8 cellular contexts compared by ENCODE assay signal in genomic region chr22:27918351-27919221, GRCh38. TPM values are rescaled to one million over a fixed set of nuclear protein-coding genes. Genes with fewer than 3 reads are reported as not detected.
DNase-seq lines count a peak whose midpoint lies in the region; ATAC-seq and TF ChIP-seq lines count a peak whose summit lies in the region.

No MANE protein-coding gene starts in this region.

- peak; percentile 15 to 39 for DNase-seq in AML-193 (lab: John Stamatoyannopoulos, UW)
- DNase-seq in activated B cell treated with CpG ODN at 0.5 μM for 24 hours: peak; percentile 50
- peak; percentile 50 to 52 for DNase-seq in cardiac fibroblast (ENCODE audit: low read depth in 2 of 2)
- no peak for DNase-seq in kidney epithelial cell (ENCODE audit: low read depth)
- peak; percentile 79 for DNase-seq in stimulated activated CD4-positive, alpha-beta T cell treated with anti-CD3 and anti-CD28 coated beads, Interleukin-15, amount 100 ng/mL, for 24 hours

- H3K4me3 ChIP-seq in cardiac fibroblast (replicated peaks in 1 of 2; ENCODE audit: low read depth in 2 of 2, low read length in 2 of 2) (peak overlapping the region; percentile 85 to 94), kidney epithelial cell (ENCODE audit: low read depth, low read length) (peak overlapping the region; percentile 92)

- no peak for TF ChIP-seq CTCF in activated B cell treated with CpG ODN at 0.5 μM for 24 hours (IDR thresholded peaks at IDR 0.05)
- no peak for TF ChIP-seq CTCF in cardiac fibroblast (IDR thresholded peaks at IDR 0.05; ENCODE audit: low read depth, low read length)
- TF ChIP-seq CTCF in kidney epithelial cell (IDR thresholded peaks at IDR 0.05; ENCODE audit: insufficient read depth, low read length, poor library complexity, severe bottlenecking): no peak

- peak overlapping the region; percentile 99 for H3K27ac Mint-ChIP-seq in activated B cell treated with CpG ODN at 0.5 μM for 24 hours

- peaks cover 37% of the 10 kb centered on the region for H3K36me3 Mint-ChIP-seq in activated B cell treated with CpG ODN at 0.5 μM for 24 hours (ENCODE audit: low read depth)

- H3K4me1 Mint-ChIP-seq in activated B cell treated with CpG ODN at 0.5 μM for 24 hours: peaks cover 64% of the 10 kb centered on the region

- no peaks in the 10 kb centered on the region for H3K27me3 Mint-ChIP-seq in activated B cell treated with CpG ODN at 0.5 μM for 24 hours

- CTCF ChIA-PET in activated B cell treated with CpG ODN at 0.5 μM for 24 hours (lab: Charles Lee): interaction anchor here (1.0 to 2.2 kb wide), 3 partner anchors 30 to 32 kb away, joined by 4 to 7 read pairs (median 5); no protein-coding TSS in a partner anchor

- H3K36me3 ChIP-seq in KOPT-K1 (ENCODE audit: insufficient read depth, low read length): peaks cover 36% of the 10 kb centered on the region
- no peaks in the 10 kb centered on the region for H3K36me3 ChIP-seq in kidney epithelial cell (ENCODE audit: control insufficient read depth, insufficient read depth, low read length)

- peak overlapping the region; percentile 99 for H3K4me3 Mint-ChIP-seq in activated B cell treated with CpG ODN at 0.5 μM for 24 hours

- ATAC-seq in GM19455 (IDR thresholded peaks at IDR 0.05; ENCODE audit: unreplicated experiment): peak; percentile 29
- ATAC-seq in activated B cell treated with CpG ODN at 0.5 μM for 24 hours (ENCODE audit: low read depth): peak; percentile 11
- no peak for ATAC-seq in GM19463 (IDR thresholded peaks at IDR 0.05; ENCODE audit: unreplicated experiment)

- intact Hi-C loops in activated B cell treated with CpG ODN at 0.5 μM for 24 hours (cut with micrococcal nuclease): loop anchor here (1.0 to 10.0 kb wide), 8 partner anchors 36 to 1490 kb away; partner anchors contain the start of genes ASPHD2, EWSR1, HSCB and RHBDD3

- no peaks in the 10 kb centered on the region for H3K27me3 ChIP-seq in kidney epithelial cell (ENCODE audit: control insufficient read depth, insufficient read depth, low read length)

- POLR2A ChIA-PET in activated B cell treated with CpG ODN at 0.5 μM for 24 hours (lab: Charles Lee): interaction anchor here (0.6 to 1.9 kb wide), 17 partner anchors 8 to 1848 kb away, joined by 3 to 8 read pairs (median 3); partner anchors contain the start of genes HPS4, SRRD, TPST2 and UQCR10

- no peaks in the 10 kb centered on the region for H3K9me3 Mint-ChIP-seq in activated B cell treated with CpG ODN at 0.5 μM for 24 hours

- H3K27ac ChIP-seq in KOPT-K1 (ENCODE audit: low read depth, low read length, poor library complexity, severe bottlenecking): peak overlapping the region; percentile 87

- H3K9me3 ChIP-seq in KOPT-K1 (ENCODE audit: insufficient read depth, low read length, poor library complexity, severe bottlenecking): no peaks in the 10 kb centered on the region

RNA-seq across cellular contexts. Expression of gene PITPNB, which starts 0.5 kb away (rescaled TPM):
- 77.1 and 82.5 TPM in 2 replicates for total RNA-seq in activated B cell treated with CpG ODN at 0.5 μM for 24 hours
- 32.1 and 32.3 TPM in 2 replicates for total RNA-seq in kidney epithelial cell
